In the genomic region with DNA sequence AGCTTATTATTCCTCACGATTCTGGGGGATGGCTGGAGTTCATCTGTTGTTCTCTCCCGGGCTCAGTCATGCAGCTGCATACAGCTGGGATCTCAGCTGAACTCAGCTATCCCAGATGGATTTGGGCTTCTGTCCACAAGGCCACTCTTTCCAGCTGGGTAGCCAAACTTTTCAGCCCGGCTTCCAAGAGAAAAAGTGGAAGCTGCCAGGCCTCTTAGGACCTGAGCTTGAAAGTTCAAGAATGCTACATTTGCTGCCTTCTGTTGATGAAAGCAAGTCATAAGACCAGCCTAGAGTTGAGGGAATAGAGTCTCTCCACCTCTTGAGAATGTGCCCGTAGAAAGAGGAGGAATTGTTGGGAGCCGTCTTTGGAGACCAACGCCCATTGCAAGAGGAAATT, we compare ENCODE assay signal across 15 cellular contexts.
DNase-seq lines count a peak whose midpoint lies in the region; ATAC-seq and TF ChIP-seq lines count a peak whose summit lies in the region.
"Had no signal": no experiment of that assay in that cellular context is flagged by ENCODE, and none has a peak within 500 bp of the region (broad histone marks: within the 10 kb centered on the region; RNA-seq: fewer than 3 reads in every experiment).

No MANE protein-coding gene starts in this region.

- CTCF ChIA-PET in AG04450 (lab: Charles Lee), result interaction anchor here (1.6 to 2.1 kb wide), 2 partner anchors 95 to 182 kb away, joined by 4 to 8 read pairs; partner anchors contain the start of gene C1orf21

- no peaks in the 10 kb centered on the region; the same call in 1 of the 2 replicates for H3K9me3 ChIP-seq in AG04450 (ENCODE audit: control insufficient read depth, insufficient read depth, low read length)

- DNase-seq in AG04450 (ENCODE audit: low read depth, low spot score), result no peak
- peak; percentile 77 for DNase-seq in coronary artery (ENCODE audit: low spot score)
- DNase-seq in left colon, result peak; percentile 43 to 44
- DNase-seq in sciatic nerve (ENCODE audit: low spot score), result peak; percentile 81
- no peak for DNase-seq in cerebellum (ENCODE audit: low spot score)
- DNase-seq in hepatic stellate cell (ENCODE audit: low spot score), result no peak
- DNase-seq in cortex of kidney (lab: John Stamatoyannopoulos, UW), result no peak
- DNase-seq: activated CD8-positive, alpha-beta T cell treated with anti-CD3 and anti-CD28 coated beads for 36 hours; CD8-positive, alpha-beta memory T cell; NCI-H2081 treated with DMSO at 0.1 percent for 48 hours; NCI-H82; SHP77 treated with DMSO at 0.1 percent for 48 hours; stimulated activated CD4-positive, alpha-beta T cell treated with anti-CD3 and anti-CD28 coated beads, Interleukin-2, amount 100 ng/mL, for 48 hours had no signal

- POLR2A ChIA-PET in AG04450 (lab: Yijun Ruan, JAX), result interaction anchor here (1.0 kb wide), 1 partner anchor 11 kb away, joined by 5 read pairs; no protein-coding TSS in a partner anchor

- ATAC-seq in left colon (no peak), sciatic nerve (peak; percentile 85), GM19023 (IDR thresholded peaks at IDR 0.05; ENCODE audit: unreplicated experiment) (no peak)
- ATAC-seq: activated CD8-positive, alpha-beta T cell treated with anti-CD3 and anti-CD28 coated beads for 36 hours had no signal

- no peaks in the 10 kb centered on the region for H3K27me3 ChIP-seq in AG04450 (ENCODE audit: control insufficient read depth, insufficient read depth, low read length)

- H3K27ac ChIP-seq in AG04450 (ENCODE audit: low read depth, low read length) (peak overlapping the region; percentile 25), coronary artery (peak overlapping the region in 1 of 2 donors; percentile 72)
- H3K27ac ChIP-seq: HL-60 had no signal

- no peak overlapping the region for H3K4me3 ChIP-seq in AG04450 (ENCODE audit: low read depth, low read length)
- no peak overlapping the region for H3K4me3 ChIP-seq in coronary artery

- TF ChIP-seq CTCF in AG04450 (IDR thresholded peaks at IDR 0.05; ENCODE audit: low read depth, low read length) (no peak), coronary artery (IDR thresholded peaks at IDR 0.05) (no peak)

- intact Hi-C loops in left colon (cut with DNase I, micrococcal nuclease) (no loop called here), sciatic nerve (cut with DNase I) (no loop called here)

Comparison
In these comparisons a context has a peak if more than half of its experiments do, and no peak if none do; other contexts are left out.
1. DNase-seq: peak in coronary artery (single experiment), left colon (2 of 2) and sciatic nerve (single experiment); none in AG04450 (single experiment), cerebellum (single experiment), hepatic stellate cell (single experiment) and cortex of kidney (single experiment).